Comparison of ENCODE assay signal across 8 cellular contexts in the genomic region with DNA sequence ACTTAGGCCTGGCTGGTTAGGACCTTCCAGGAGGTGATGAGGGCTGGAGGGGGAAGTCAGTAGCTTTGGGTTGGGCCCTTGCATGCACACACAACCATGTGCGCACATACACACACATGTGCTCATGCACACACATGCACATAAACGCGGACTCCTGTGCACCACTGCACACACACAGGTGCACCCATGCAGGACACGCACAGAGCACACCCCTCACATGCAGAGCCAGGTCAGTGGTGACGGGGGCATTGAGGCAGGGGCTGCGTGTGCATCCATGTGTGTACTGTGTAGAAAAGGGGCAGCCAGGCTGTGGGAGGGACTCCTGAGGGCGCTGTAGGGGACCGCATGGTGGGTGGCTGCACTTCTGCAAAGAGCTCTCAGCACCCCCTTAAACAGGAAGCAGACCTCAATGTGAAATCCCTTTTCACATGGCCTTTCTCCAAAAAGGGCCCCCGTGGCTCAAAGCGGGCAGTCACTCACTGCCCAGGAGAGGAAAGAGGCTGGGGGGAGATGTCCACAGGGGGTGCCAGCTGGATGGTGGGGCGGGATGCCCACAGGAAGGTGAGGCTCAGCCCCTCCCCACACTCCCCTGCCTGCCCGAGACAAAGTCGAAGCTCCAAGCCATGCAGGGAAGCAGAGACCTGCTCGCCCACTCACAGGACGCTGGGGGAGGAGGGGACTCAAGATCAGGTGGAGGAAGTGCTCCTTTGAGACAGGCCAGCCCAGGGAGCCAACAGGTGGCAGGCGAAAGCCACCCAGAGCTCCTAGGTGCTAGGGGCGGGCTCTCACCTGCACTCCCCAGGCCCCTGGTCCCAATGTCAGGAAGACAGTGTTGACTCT.
DNase-seq lines count a peak whose midpoint lies in the region; ATAC-seq, FAIRE-seq and TF ChIP-seq lines count a peak whose summit lies in the region.

No MANE protein-coding gene starts in this region.

- no peaks in the 10 kb centered on the region for H3K27me3 ChIP-seq in endothelial cell of umbilical vein (ENCODE audit: control insufficient read depth in 2 of 2, insufficient read depth in 2 of 2, low read length in 2 of 2)

- no TSS peak for BruUV-seq in endothelial cell of umbilical vein (replicated peaks; lab: Mats Ljungman, UMichigan)

- intact Hi-C loops in endothelial cell of umbilical vein (cut with micrococcal nuclease) = no loop called here

- no peak overlapping the region for H2AFZ ChIP-seq in endothelial cell of umbilical vein (ENCODE audit: low read depth, low read length)

- no peak overlapping the region for H3K27ac ChIP-seq in endothelial cell of umbilical vein (ENCODE audit: insufficient read depth, low read depth, low read length)

- H3K9me3 ChIP-seq in endothelial cell of umbilical vein (replicated peaks; ENCODE audit: control insufficient read depth, insufficient read depth, low read length) = no peaks in the 10 kb centered on the region

- dilution Hi-C loops in endothelial cell of umbilical vein (cut with MboI; ENCODE audit: extremely low pct_ligation_motif_present, low sequenced_read_pairs) = no loop called here

- H3K9ac ChIP-seq in endothelial cell of umbilical vein (replicated peaks; ENCODE audit: extremely low read depth, insufficient read depth, low read length) = no peak overlapping the region

- no peaks in the 10 kb centered on the region for H3K79me2 ChIP-seq in endothelial cell of umbilical vein (ENCODE audit: control insufficient read depth, insufficient read depth, low read length)

- ATAC-seq in GM21390 (IDR thresholded peaks at IDR 0.05; ENCODE audit: unreplicated experiment) = peak; percentile 45

- no peak for FAIRE-seq in endothelial cell of umbilical vein (lab: Jason Lieb, UNC)

- H3K4me1 ChIP-seq in endothelial cell of umbilical vein (ENCODE audit: control insufficient read depth, extremely low read depth, insufficient read depth, low read length) = no peaks in the 10 kb centered on the region

- DNase-seq in GDM1 (lab: John Stamatoyannopoulos, UW) (peak; percentile 77), NOMO-1 treated with dmso at 0.1 percent for 144 hours (lab: John Stamatoyannopoulos, UW; ENCODE audit: unreplicated experiment) (peak; percentile 56), endothelial cell of umbilical vein (ENCODE audit: low read depth, low spot score) (no peak), NCI-H1092 treated with DMSO at 0.1 percent for 48 hours (lab: John Stamatoyannopoulos, UW) (no peak), dermis blood vessel endothelial cell (no peak), NCI-H526 treated with DMSO at 0.1 percent for 48 hours (lab: John Stamatoyannopoulos, UW) (no peak), ecto neural progenitor cell (ENCODE audit: low spot score) (no peak)

- H3K36me3 ChIP-seq in endothelial cell of umbilical vein (ENCODE audit: control insufficient read depth in 2 of 2, extremely low read depth in 1 of 2, insufficient read depth in 2 of 2, low read length in 2 of 2) = peaks cover 0 to 30% of the 10 kb centered on the region in 2 experiments

- no peaks in the 10 kb centered on the region for H3K9me1 ChIP-seq in endothelial cell of umbilical vein (replicated peaks; ENCODE audit: control insufficient read depth, extremely low read depth, insufficient read depth, low read length)

- no peak overlapping the region for H3K4me2 ChIP-seq in endothelial cell of umbilical vein (ENCODE audit: insufficient read depth, low read length)

- H3K4me3 ChIP-seq in endothelial cell of umbilical vein (replicated peaks in 1 of 3; ENCODE audit: insufficient read depth in 1 of 3, low read depth in 1 of 3, low read length in 3 of 3) = no peak overlapping the region

- no peak for TF ChIP-seq CTCF in endothelial cell of umbilical vein (IDR thresholded peaks at IDR 0.05; ENCODE audit: extremely low read depth in 1 of 2, insufficient read depth in 1 of 2, low read depth in 1 of 2, low read length in 2 of 2)

- POLR2A ChIA-PET in endothelial cell of umbilical vein (lab: Charles Lee) = no interaction called here

- H4K20me1 ChIP-seq in endothelial cell of umbilical vein (replicated peaks; ENCODE audit: control insufficient read depth, extremely low read depth, insufficient read depth, low read length) = no peaks in the 10 kb centered on the region

- TF ChIP-seq POLR2A in endothelial cell of umbilical vein (IDR thresholded peaks at IDR 0.05; ENCODE audit: low read depth, low read length) = no peak

- CTCF ChIA-PET in endothelial cell of umbilical vein (lab: Charles Lee) = no interaction called here

TF ChIP-seq in endothelial cell of umbilical vein, 7 proteins besides CTCF, POLR2A, EP300 and RAD21:
- TF ChIP-seq GATA2 (IDR thresholded peaks at IDR 0.05; ENCODE audit: insufficient read depth, insufficient read length, low read depth, low read length) = no peak
- TF ChIP-seq, protein P1, sequence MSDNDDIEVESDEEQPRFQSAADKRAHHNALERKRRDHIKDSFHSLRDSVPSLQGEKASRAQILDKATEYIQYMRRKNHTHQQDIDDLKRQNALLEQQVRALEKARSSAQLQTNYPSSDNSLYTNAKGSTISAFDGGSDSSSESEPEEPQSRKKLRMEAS (IDR thresholded peaks at IDR 0.05; ENCODE audit: insufficient read depth, insufficient read length) = peak; percentile 15

Comparison
In these comparisons a context has a peak if more than half of its experiments do, and no peak if none do; other contexts are left out.
1. DNase-seq: peak in GDM1 (single experiment) and NOMO-1 treated with dmso at 0.1 percent for 144 hours (single experiment); none in endothelial cell of umbilical vein (single experiment), NCI-H1092 treated with DMSO at 0.1 percent for 48 hours (single experiment), dermis blood vessel endothelial cell (single experiment), NCI-H526 treated with DMSO at 0.1 percent for 48 hours (single experiment) and ecto neural progenitor cell (single experiment).